ENCODE assay signal across 1 cellular context in genomic region chr7:138460176-138460648, GRCh38.
TF ChIP-seq lines count a peak whose summit lies in the region.

TRIM24 (plus strand) TSS chr7:138460259; CDS start chr7:138460549, 290 bp downstream.

TF ChIP-seq in HepG2, 621 proteins besides CTCF, POLR2A, EP300 and RAD21 (continued from another document and continues in another):
- TF ChIP-seq KIAA2018 (CRISPR knock-in tag; IDR thresholded peaks at IDR 0.05; ENCODE audit: borderline replicate concordance) (no peak), SNAPC5 (CRISPR knock-in tag; IDR thresholded peaks at IDR 0.05; ENCODE audit: borderline replicate concordance) (no peak), KLF6 (CRISPR knock-in tag; IDR thresholded peaks at IDR 0.05) (peak; percentile 78; the same call in 1 of the 2 replicates), ZNF136 (CRISPR knock-in tag; IDR thresholded peaks at IDR 0.05; ENCODE audit: low read depth) (no peak), THAP9 (CRISPR knock-in tag; IDR thresholded peaks at IDR 0.05; ENCODE audit: borderline replicate concordance) (no peak), ZNF746 (CRISPR knock-in tag; IDR thresholded peaks at IDR 0.05) (peak; percentile 53; the same call in 1 of the 2 replicates), ZIK1 (CRISPR knock-in tag; IDR thresholded peaks at IDR 0.05; ENCODE audit: borderline replicate concordance, low read depth) (no peak), HOXA9 (CRISPR knock-in tag; IDR thresholded peaks at IDR 0.05; ENCODE audit: borderline replicate concordance) (no peak), ZNF124 (CRISPR knock-in tag; IDR thresholded peaks at IDR 0.05) (peak; percentile 60; the same call in 1 of the 2 replicates), ARHGAP35 (CRISPR knock-in tag; IDR thresholded peaks at IDR 0.05; ENCODE audit: borderline replicate concordance) (no peak), KDM6A (CRISPR knock-in tag; IDR thresholded peaks at IDR 0.05; ENCODE audit: low read depth) (no peak), KMT2B (CRISPR knock-in tag; IDR thresholded peaks at IDR 0.05) (no peak; the same call in 1 of the 2 replicates), RFX5 (IDR thresholded peaks at IDR 0.05; ENCODE audit: low read depth, low read length) (no peak), ZNF317 (CRISPR knock-in tag; IDR thresholded peaks at IDR 0.05) (peak; percentile 46; the same call in 1 of the 2 replicates), E2F2 (CRISPR knock-in tag; IDR thresholded peaks at IDR 0.05; ENCODE audit: borderline replicate concordance) (no peak), ZBTB1 (CRISPR knock-in tag; IDR thresholded peaks at IDR 0.05; ENCODE audit: borderline replicate concordance) (no peak), POLR2AphosphoS2 (IDR thresholded peaks at IDR 0.05; ENCODE audit: low read depth, low read length) (no peak), PLRG1 (conservative IDR thresholded peaks at IDR 0.05) (no peak), KAT7 (CRISPR knock-in tag; IDR thresholded peaks at IDR 0.05; ENCODE audit: borderline replicate concordance) (no peak), SUZ12 (IDR thresholded peaks at IDR 0.05; ENCODE audit: low read depth, low read length) (no peak), GATA4 (IDR thresholded peaks at IDR 0.05; ENCODE audit: borderline replicate concordance, low read depth) (0 out of 2 replicates have a peak, but pooled peaks have one; percentile 33), KMT2A (CRISPR knock-in tag; IDR thresholded peaks at IDR 0.05) (peak; percentile 90), ZBTB44 (CRISPR knock-in tag; IDR thresholded peaks at IDR 0.05) (peak; percentile 78; the same call in 1 of the 2 replicates), ZNF10 (CRISPR knock-in tag; IDR thresholded peaks at IDR 0.05; ENCODE audit: borderline replicate concordance, low read depth) (no peak), ZUFSP (CRISPR knock-in tag; IDR thresholded peaks at IDR 0.05; ENCODE audit: borderline replicate concordance) (no peak), NR1H2 (CRISPR knock-in tag; IDR thresholded peaks at IDR 0.05; ENCODE audit: borderline replicate concordance, low read depth) (no peak), BRD4 (CRISPR knock-in tag; IDR thresholded peaks at IDR 0.05) (peak; percentile 83), RNF2 (conservative IDR thresholded peaks at IDR 0.05; ENCODE audit: low read depth) (no peak), GPN1 (CRISPR knock-in tag; IDR thresholded peaks at IDR 0.05; ENCODE audit: borderline replicate concordance) (0 out of 2 replicates have a peak, but pooled peaks have one; percentile 18), ZNF274 (CRISPR knock-in tag; IDR thresholded peaks at IDR 0.05) (0 out of 2 replicates have a peak, but pooled peaks have one; percentile 25), RORA (CRISPR knock-in tag; IDR thresholded peaks at IDR 0.05) (no peak), CSRNP2 (CRISPR knock-in tag; conservative IDR thresholded peaks at IDR 0.05; ENCODE audit: low read depth) (no peak), MTF1 (CRISPR knock-in tag; IDR thresholded peaks at IDR 0.05) (0 out of 2 replicates have a peak, but pooled peaks have one; percentile 46), HCFC1 (IDR thresholded peaks at IDR 0.05; ENCODE audit: low read depth, low read length) (no peak), TFE3 (CRISPR knock-in tag; IDR thresholded peaks at IDR 0.05) (0 out of 2 replicates have a peak, but pooled peaks have one; percentile 31), PBX3 (CRISPR knock-in tag; IDR thresholded peaks at IDR 0.05; ENCODE audit: borderline replicate concordance) (no peak), MEIS2 (CRISPR knock-in tag; IDR thresholded peaks at IDR 0.05) (peak; percentile 57; the same call in 1 of the 2 replicates), FOXK1 (CRISPR knock-in tag; IDR thresholded peaks at IDR 0.05; ENCODE audit: borderline replicate concordance, low read depth) (no peak), ZNF235 (CRISPR knock-in tag; IDR thresholded peaks at IDR 0.05; ENCODE audit: borderline replicate concordance) (peak; percentile 81; the same call in 1 of the 2 replicates)
